ENCODE assay signal across 1 cellular context in the genomic region with DNA sequence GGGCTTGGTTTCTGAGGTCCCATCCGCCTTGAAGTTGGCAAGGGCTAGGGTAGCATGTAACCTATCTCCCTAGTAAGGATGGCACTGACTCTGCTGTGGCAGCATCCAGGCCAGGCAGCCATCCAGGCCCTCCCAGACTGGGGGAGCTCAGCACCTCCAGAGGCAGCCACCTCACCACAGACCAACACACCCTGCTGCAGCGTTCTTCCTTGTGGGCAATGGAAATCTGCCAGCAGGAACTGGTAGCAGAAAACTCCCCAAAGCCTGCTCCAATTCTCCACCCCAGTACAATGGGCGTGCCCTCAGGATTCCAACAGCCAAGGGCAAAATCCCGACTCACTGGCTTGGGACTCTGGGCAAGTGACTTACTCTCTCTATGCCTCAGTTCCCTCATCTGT.
TF ChIP-seq lines count a peak whose summit lies in the region.

No MANE protein-coding gene starts in this region.

TF ChIP-seq in HepG2, 621 proteins besides CTCF, POLR2A, EP300 and RAD21 (continued from another document):
- TF ChIP-seq PRDM15 (CRISPR knock-in tag; IDR thresholded peaks at IDR 0.05) (no peak), ZMYM2 (CRISPR knock-in tag; IDR thresholded peaks at IDR 0.05) (no peak), ZNF709 (CRISPR knock-in tag; IDR thresholded peaks at IDR 0.05) (no peak), MZF1 (CRISPR knock-in tag; IDR thresholded peaks at IDR 0.05; ENCODE audit: borderline replicate concordance) (no peak), ZNF713 (CRISPR knock-in tag; IDR thresholded peaks at IDR 0.05) (no peak), ZNF792 (CRISPR knock-in tag; IDR thresholded peaks at IDR 0.05) (no peak), ZFP62 (CRISPR knock-in tag; IDR thresholded peaks at IDR 0.05) (no peak), PRDM4 (CRISPR knock-in tag; IDR thresholded peaks at IDR 0.05; ENCODE audit: borderline replicate concordance) (no peak), SIN3B (IDR thresholded peaks at IDR 0.05; ENCODE audit: low read length) (no peak), NFYB (CRISPR knock-in tag; IDR thresholded peaks at IDR 0.05) (no peak), ELF1 (CRISPR knock-in tag; IDR thresholded peaks at IDR 0.05) (no peak)
- TF ChIP-seq, protein P1, sequence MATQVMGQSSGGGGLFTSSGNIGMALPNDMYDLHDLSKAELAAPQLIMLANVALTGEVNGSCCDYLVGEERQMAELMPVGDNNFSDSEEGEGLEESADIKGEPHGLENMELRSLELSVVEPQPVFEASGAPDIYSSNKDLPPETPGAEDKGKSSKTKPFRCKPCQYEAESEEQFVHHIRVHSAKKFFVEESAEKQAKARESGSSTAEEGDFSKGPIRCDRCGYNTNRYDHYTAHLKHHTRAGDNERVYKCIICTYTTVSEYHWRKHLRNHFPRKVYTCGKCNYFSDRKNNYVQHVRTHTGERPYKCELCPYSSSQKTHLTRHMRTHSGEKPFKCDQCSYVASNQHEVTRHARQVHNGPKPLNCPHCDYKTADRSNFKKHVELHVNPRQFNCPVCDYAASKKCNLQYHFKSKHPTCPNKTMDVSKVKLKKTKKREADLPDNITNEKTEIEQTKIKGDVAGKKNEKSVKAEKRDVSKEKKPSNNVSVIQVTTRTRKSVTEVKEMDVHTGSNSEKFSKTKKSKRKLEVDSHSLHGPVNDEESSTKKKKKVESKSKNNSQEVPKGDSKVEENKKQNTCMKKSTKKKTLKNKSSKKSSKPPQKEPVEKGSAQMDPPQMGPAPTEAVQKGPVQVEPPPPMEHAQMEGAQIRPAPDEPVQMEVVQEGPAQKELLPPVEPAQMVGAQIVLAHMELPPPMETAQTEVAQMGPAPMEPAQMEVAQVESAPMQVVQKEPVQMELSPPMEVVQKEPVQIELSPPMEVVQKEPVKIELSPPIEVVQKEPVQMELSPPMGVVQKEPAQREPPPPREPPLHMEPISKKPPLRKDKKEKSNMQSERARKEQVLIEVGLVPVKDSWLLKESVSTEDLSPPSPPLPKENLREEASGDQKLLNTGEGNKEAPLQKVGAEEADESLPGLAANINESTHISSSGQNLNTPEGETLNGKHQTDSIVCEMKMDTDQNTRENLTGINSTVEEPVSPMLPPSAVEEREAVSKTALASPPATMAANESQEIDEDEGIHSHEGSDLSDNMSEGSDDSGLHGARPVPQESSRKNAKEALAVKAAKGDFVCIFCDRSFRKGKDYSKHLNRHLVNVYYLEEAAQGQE (IDR thresholded peaks at IDR 0.05; ENCODE audit: borderline replicate concordance in 1 of 2, low read depth in 1 of 2, low read length in 2 of 2): no peak
